In the genomic region with DNA sequence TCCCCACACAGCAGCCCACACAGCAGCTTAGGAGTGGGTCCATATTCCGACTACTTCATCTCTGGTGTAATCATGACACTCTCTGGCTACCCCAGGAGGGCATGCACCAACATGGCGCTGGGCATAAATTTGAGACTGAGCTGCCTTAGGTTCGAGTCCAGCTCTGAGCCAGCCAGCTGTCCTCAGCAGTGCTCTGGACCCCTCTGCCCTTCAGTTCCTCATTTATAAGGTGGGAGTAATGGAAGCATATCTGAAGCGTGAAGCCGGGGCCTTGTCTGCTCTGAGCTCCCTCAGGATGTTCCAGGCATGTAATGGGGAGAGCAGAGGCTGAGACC, we compare ENCODE assay signal across 23 cellular contexts.
A peak's percentile ranks its signal among the peaks of the same experiment; 100 is the strongest.
DNase-seq lines count a peak whose midpoint lies in the region; ATAC-seq, FAIRE-seq and TF ChIP-seq lines count a peak whose summit lies in the region.
"Had no signal": no experiment of that assay in that cellular context is flagged by ENCODE, and none has a peak within 500 bp of the region (broad histone marks: within the 10 kb centered on the region; RNA-seq: fewer than 3 reads in every experiment).

No MANE protein-coding gene starts in this region.

- H4K12ac ChIP-seq in trophoblast cell (ENCODE audit: low read depth, low read length), result no peak overlapping the region

- H3K27ac ChIP-seq in trophoblast cell (ENCODE audit: low read depth, low read length), result no peak overlapping the region
- H3K27ac ChIP-seq: A549, cardiac muscle cell, dorsolateral prefrontal cortex, upper lobe of right lung had no signal

- no peak overlapping the region for H2BK12ac ChIP-seq in trophoblast cell (ENCODE audit: low read length)

- no peaks in the 10 kb centered on the region for H3K9me3 Mint-ChIP-seq in activated CD8-positive, alpha-beta T cell treated with anti-CD3 and anti-CD28 coated beads, Interleukin-2, amount 10 ng/mL, durations not matched to agents 7 days and 5 days (ENCODE audit: insufficient read depth)
- H3K9me3 Mint-ChIP-seq in activated CD8-positive, alpha-beta T cell treated with anti-CD3 and anti-CD28 coated beads for 36 hours, result peaks cover 2% of the 10 kb centered on the region
- H3K9me3 Mint-ChIP-seq in central memory CD8-positive, alpha-beta T cell, result peaks cover 18% of the 10 kb centered on the region

- H3K27me3 ChIP-seq in trophoblast cell (ENCODE audit: insufficient read depth, low read length), result no peaks in the 10 kb centered on the region
- no peaks in the 10 kb centered on the region for H3K27me3 ChIP-seq in BE2C
- H3K27me3 ChIP-seq: cardiac muscle cell, dorsolateral prefrontal cortex, upper lobe of right lung had no signal

- peak overlapping the region; percentile 7 for H2AK5ac ChIP-seq in trophoblast cell (ENCODE audit: low read length)

- no peak overlapping the region for H3K4ac ChIP-seq in trophoblast cell (ENCODE audit: low read depth, low read length)

- no peak overlapping the region for H3K23ac ChIP-seq in trophoblast cell (ENCODE audit: low read length)

- H3K9me3 ChIP-seq in trophoblast cell (ENCODE audit: insufficient read depth, low read depth, low read length), result no peaks in the 10 kb centered on the region
- H3K9me3 ChIP-seq in BE2C, result no peaks in the 10 kb centered on the region

- no peaks in the 10 kb centered on the region for H3K36me3 Mint-ChIP-seq in activated CD8-positive, alpha-beta T cell treated with anti-CD3 and anti-CD28 coated beads, Interleukin-2, amount 10 ng/mL, durations not matched to agents 7 days and 5 days (ENCODE audit: low read depth)
- H3K36me3 Mint-ChIP-seq in activated CD8-positive, alpha-beta T cell treated with anti-CD3 and anti-CD28 coated beads for 36 hours (ENCODE audit: low read depth), result no peaks in the 10 kb centered on the region
- peaks cover 13% of the 10 kb centered on the region for H3K36me3 Mint-ChIP-seq in central memory CD8-positive, alpha-beta T cell (ENCODE audit: insufficient read depth)

- peaks cover 4% of the 10 kb centered on the region for H3K27me3 Mint-ChIP-seq in activated CD8-positive, alpha-beta T cell treated with anti-CD3 and anti-CD28 coated beads, Interleukin-2, amount 10 ng/mL, durations not matched to agents 7 days and 5 days (ENCODE audit: low read depth)
- peaks cover 8% of the 10 kb centered on the region for H3K27me3 Mint-ChIP-seq in activated CD8-positive, alpha-beta T cell treated with anti-CD3 and anti-CD28 coated beads for 36 hours
- peaks cover 14% of the 10 kb centered on the region for H3K27me3 Mint-ChIP-seq in central memory CD8-positive, alpha-beta T cell

- DNase-seq in activated CD8-positive, alpha-beta T cell treated with anti-CD3 and anti-CD28 coated beads, Interleukin-2, amount 10 ng/mL, durations not matched to agents 7 days and 5 days, result peak; percentile 12
- no peak for DNase-seq in activated CD8-positive, alpha-beta T cell treated with anti-CD3 and anti-CD28 coated beads for 36 hours
- DNase-seq in GM12891 (ENCODE audit: insufficient read length, low spot score), result no peak
- no peak for DNase-seq in central memory CD8-positive, alpha-beta T cell (ENCODE audit: low spot score in 2 of 2)
- DNase-seq in trophoblast cell, result no peak
- DNase-seq in NOMO-1 treated with dmso at 0.1 percent for 144 hours (lab: John Stamatoyannopoulos, UW; ENCODE audit: unreplicated experiment), result no peak
- DNase-seq in BE2C, result no peak
- DNase-seq: activated B cell treated with CpG ODN at 0.5 μM for 24 hours; activated naive CD4-positive, alpha-beta T cell treated with anti-CD3 and anti-CD28 coated beads, Interleukin-2, amount 50 U/mL, for 16 hours; activated T-cell treated with anti-CD3 and anti-CD28 coated beads, Interleukin-2, amount 50 U/mL, for 48 hours; H7; Karpas-422; NCI-H2171; NCI-H510A treated with DMSO at 0.1 percent for 48 hours; occipital lobe had no signal

- no peak for ATAC-seq in activated CD8-positive, alpha-beta T cell treated with anti-CD3 and anti-CD28 coated beads, Interleukin-2, amount 10 ng/mL, durations not matched to agents 7 days and 5 days
- no peak for ATAC-seq in activated CD8-positive, alpha-beta T cell treated with anti-CD3 and anti-CD28 coated beads for 36 hours
- no peak for ATAC-seq in central memory CD8-positive, alpha-beta T cell (replicated peaks; ENCODE audit: extremely low read depth, poor library complexity, severe bottlenecking)
- no peak for ATAC-seq in HG03139 (IDR thresholded peaks at IDR 0.05; ENCODE audit: unreplicated experiment)
- ATAC-seq: A549, SK-N-SH treated with all-trans-retinoic acid at 6 μM for 48 hours, upper lobe of right lung had no signal

- H3K36me3 ChIP-seq in trophoblast cell (ENCODE audit: control insufficient read depth in 1 of 2, insufficient read depth in 2 of 2, low read length in 2 of 2), result no peaks in the 10 kb centered on the region
- H3K36me3 ChIP-seq in BE2C, result no peaks in the 10 kb centered on the region
- H3K36me3 ChIP-seq: cardiac muscle cell, upper lobe of right lung had no signal

- H3K27ac Mint-ChIP-seq in activated CD8-positive, alpha-beta T cell treated with anti-CD3 and anti-CD28 coated beads, Interleukin-2, amount 10 ng/mL, durations not matched to agents 7 days and 5 days, result peak overlapping the region; percentile 67
- H3K27ac Mint-ChIP-seq in activated CD8-positive, alpha-beta T cell treated with anti-CD3 and anti-CD28 coated beads for 36 hours, result no peak overlapping the region
- peak overlapping the region; percentile 87 for H3K27ac Mint-ChIP-seq in central memory CD8-positive, alpha-beta T cell (ENCODE audit: low read depth)
- H3K27ac Mint-ChIP-seq: activated B cell treated with CpG ODN at 0.5 μM for 24 hours had no signal

- no peak overlapping the region for H2AFZ ChIP-seq in trophoblast cell (ENCODE audit: insufficient read depth, low read length, poor library complexity)

- no CpG with 5 or more reads among the region's 5 CpGs for WGBS in trophoblast cell (ENCODE audit: extremely low coverage, insufficient coverage, insufficient read length)

- TF ChIP-seq CTCF in activated CD8-positive, alpha-beta T cell treated with anti-CD3 and anti-CD28 coated beads for 36 hours (IDR thresholded peaks at IDR 0.05), result no peak
- TF ChIP-seq CTCF in BE2C (IDR thresholded peaks at IDR 0.05; ENCODE audit: low read depth, low read length), result no peak

- intact Hi-C loops in activated CD8-positive, alpha-beta T cell treated with anti-CD3 and anti-CD28 coated beads for 36 hours (cut with micrococcal nuclease), result no loop called here

- no peak overlapping the region for H3K4me3 ChIP-seq in trophoblast cell (ENCODE audit: low read depth, low read length)
- H3K4me3 ChIP-seq in BE2C (ENCODE audit: low read depth, low read length), result no peak overlapping the region
- H3K4me3 ChIP-seq: A549, cardiac muscle cell, dorsolateral prefrontal cortex, skin epidermis, upper lobe of right lung had no signal

- H3K4me1 ChIP-seq in trophoblast cell (ENCODE audit: control insufficient read depth in 1 of 2, insufficient read depth in 2 of 2, low read length in 2 of 2) (peaks cover 4 to 14% of the 10 kb centered on the region in 2 experiments), BE2C (no peaks in the 10 kb centered on the region)
- H3K4me1 ChIP-seq: A549, upper lobe of right lung had no signal

- TF ChIP-seq POLR2A in GM12891 (IDR thresholded peaks at IDR 0.05; ENCODE audit: low read depth, low read length), result no peak

- H2BK5ac ChIP-seq in trophoblast cell (ENCODE audit: low read depth, low read length, poor library complexity), result no peak overlapping the region

- no peak overlapping the region for H3K4me3 Mint-ChIP-seq in activated CD8-positive, alpha-beta T cell treated with anti-CD3 and anti-CD28 coated beads, Interleukin-2, amount 10 ng/mL, durations not matched to agents 7 days and 5 days
- no peak overlapping the region for H3K4me3 Mint-ChIP-seq in activated CD8-positive, alpha-beta T cell treated with anti-CD3 and anti-CD28 coated beads for 36 hours
- peak overlapping the region; percentile 63 for H3K4me3 Mint-ChIP-seq in central memory CD8-positive, alpha-beta T cell
- H3K4me3 Mint-ChIP-seq: activated B cell treated with CpG ODN at 0.5 μM for 24 hours had no signal

- no peak overlapping the region for H3K9ac ChIP-seq in trophoblast cell (ENCODE audit: low read length)

- no peaks in the 10 kb centered on the region for H3K79me2 ChIP-seq in trophoblast cell (ENCODE audit: control insufficient read depth, insufficient read depth, low read length, poor library complexity)

- no peak overlapping the region for H4K8ac ChIP-seq in trophoblast cell (ENCODE audit: low read depth, low read length)

- peaks cover 5% of the 10 kb centered on the region for H3K79me1 ChIP-seq in trophoblast cell (ENCODE audit: low read length)

- no peaks in the 10 kb centered on the region for H3K4me1 Mint-ChIP-seq in activated CD8-positive, alpha-beta T cell treated with anti-CD3 and anti-CD28 coated beads, Interleukin-2, amount 10 ng/mL, durations not matched to agents 7 days and 5 days (ENCODE audit: low read depth)
- H3K4me1 Mint-ChIP-seq in activated CD8-positive, alpha-beta T cell treated with anti-CD3 and anti-CD28 coated beads for 36 hours (ENCODE audit: low read depth), result no peaks in the 10 kb centered on the region
- peaks cover 18% of the 10 kb centered on the region for H3K4me1 Mint-ChIP-seq in central memory CD8-positive, alpha-beta T cell
- H3K4me1 Mint-ChIP-seq: activated B cell treated with CpG ODN at 0.5 μM for 24 hours had no signal

- POLR2A ChIA-PET in activated CD8-positive, alpha-beta T cell treated with anti-CD3 and anti-CD28 coated beads, Interleukin-2, amount 10 ng/mL, durations not matched to agents 7 days and 5 days (lab: Charles Lee), result no interaction called here
- POLR2A ChIA-PET in activated CD8-positive, alpha-beta T cell treated with anti-CD3 and anti-CD28 coated beads for 36 hours (lab: Charles Lee), result no interaction called here

- no peak for FAIRE-seq in GM12891 (lab: Jason Lieb, UNC)
- FAIRE-seq: A549, D721Med had no signal

- no peak overlapping the region for H4K91ac ChIP-seq in trophoblast cell (ENCODE audit: low read depth, low read length)

- CTCF ChIA-PET in activated CD8-positive, alpha-beta T cell treated with anti-CD3 and anti-CD28 coated beads, Interleukin-2, amount 10 ng/mL, durations not matched to agents 7 days and 5 days (lab: Charles Lee), result no interaction called here
- CTCF ChIA-PET in activated CD8-positive, alpha-beta T cell treated with anti-CD3 and anti-CD28 coated beads for 36 hours (lab: Charles Lee), result no interaction called here

- H3K4me2 ChIP-seq in trophoblast cell (ENCODE audit: low read length), result no peak overlapping the region
- H3K4me2 ChIP-seq: A549 had no signal

- H2BK120ac ChIP-seq in trophoblast cell (ENCODE audit: insufficient read depth, low read length, poor library complexity), result no peak overlapping the region

- H3K18ac ChIP-seq in trophoblast cell (ENCODE audit: low read length), result no peak overlapping the region

- no peak overlapping the region for H3K14ac ChIP-seq in trophoblast cell (ENCODE audit: low read length)

TF ChIP-seq in GM12891, 5 proteins besides CTCF, POLR2A, EP300 and RAD21:
- TF ChIP-seq SPI1 (IDR thresholded peaks at IDR 0.05; ENCODE audit: low read depth, low read length) (0 out of 2 replicates have a peak, but pooled peaks have one; percentile 3), POLR2AphosphoS5 (IDR thresholded peaks at IDR 0.05; ENCODE audit: low read depth, low read length) (no peak), POU2F2 (IDR thresholded peaks at IDR 0.05; ENCODE audit: low read depth, low read length) (no peak)
